18 cellular contexts compared by ENCODE assay signal in genomic region chr10:35992107-35992506, GRCh38.
DNase-seq lines count a peak whose midpoint lies in the region; ATAC-seq and TF ChIP-seq lines count a peak whose summit lies in the region.
"Had no signal": no experiment of that assay in that cellular context is flagged by ENCODE, and none has a peak within 500 bp of the region (broad histone marks: within the 10 kb centered on the region; RNA-seq: fewer than 3 reads in every experiment).

No MANE protein-coding gene starts in this region.

- H4K20me1 ChIP-seq in PC-3 (ENCODE audit: low read length): no peaks in the 10 kb centered on the region
- H4K20me1 ChIP-seq: BLaER1 treated with 17β-estradiol and CSF1 and Interleukin-3, amounts not matched to agents 10 nM and 100 nM had no signal

- ATAC-seq in Right ventricle myocardium inferior (peak; percentile 54), PC-3 (peak; percentile 22; the same call in 1 of the 2 replicates), left ventricle myocardium superior (peak; percentile 95)
- ATAC-seq: GM23338 had no signal

- H3K4me2 ChIP-seq in PC-3 (ENCODE audit: low read length): no peak overlapping the region
- H3K4me2 ChIP-seq: BLaER1 treated with 17β-estradiol and CSF1 and Interleukin-3, amounts not matched to agents 10 nM and 100 nM; GM23338 had no signal

- BruUV-seq in PC-3 (replicated peaks; lab: Mats Ljungman, UMichigan): no TSS peak

- no peak overlapping the region for H3K27ac ChIP-seq in PC-3 (ENCODE audit: low read length)
- H3K27ac ChIP-seq: 22Rv1; BLaER1 treated with 17β-estradiol and CSF1 and Interleukin-3, amounts not matched to agents 10 nM and 100 nM had no signal

- H2AFZ ChIP-seq in PC-3 (ENCODE audit: low read length): no peak overlapping the region
- H2AFZ ChIP-seq: GM23338 had no signal

- H3K9ac ChIP-seq in PC-3 (ENCODE audit: low read length): no peak overlapping the region
- H3K9ac ChIP-seq: BLaER1 treated with 17β-estradiol and CSF1 and Interleukin-3, amounts not matched to agents 10 nM and 100 nM had no signal

- CTCF ChIA-PET in PC-3 (lab: Charles Lee): no interaction called here

- no peak overlapping the region for H3K4me3 ChIP-seq in PC-3 (ENCODE audit: low read length)
- H3K4me3 ChIP-seq: BLaER1 treated with 17β-estradiol and CSF1 and Interleukin-3, amounts not matched to agents 10 nM and 100 nM; GM23338; HAP-1 had no signal

- intact Hi-C loops in Right ventricle myocardium inferior (cut with DNase I) (loop anchor here (5.0 kb wide), 1 partner anchor 350 kb away; the partner anchor contains the start of gene FZD8), cardiac septum (cut with DNase I) (no loop called here), PC-3 (cut with micrococcal nuclease) (no loop called here), left ventricle myocardium superior (cut with micrococcal nuclease) (no loop called here)

- H3K4me1 ChIP-seq in PC-3 (ENCODE audit: insufficient read depth, low read length): no peaks in the 10 kb centered on the region
- H3K4me1 ChIP-seq: BLaER1 treated with 17β-estradiol and CSF1 and Interleukin-3, amounts not matched to agents 10 nM and 100 nM; Caco-2; HAP-1 had no signal

- POLR2A ChIA-PET in PC-3 (lab: Charles Lee; ENCODE audit: unreplicated experiment): no interaction called here

- H3K27me3 ChIP-seq in PC-3 (ENCODE audit: low read length): no peaks in the 10 kb centered on the region
- H3K27me3 ChIP-seq: BLaER1 treated with 17β-estradiol and CSF1 and Interleukin-3, amounts not matched to agents 10 nM and 100 nM had no signal

- TF ChIP-seq CTCF in PC-3 (conservative IDR thresholded peaks at IDR 0.05; ENCODE audit: low read depth, low read length) (no peak), GM10266 (IDR thresholded peaks at IDR 0.05; ENCODE audit: control insufficient read depth, insufficient read depth, low read depth, missing control alignments) (no peak)

- H3F3A ChIP-seq in PC-3 (ENCODE audit: low read length, unreplicated experiment): no peaks in the 10 kb centered on the region

- DNase-seq in Right ventricle myocardium inferior (ENCODE audit: missing footprints) (no peak), cardiac septum (ENCODE audit: low spot score) (no peak), PC-3 (no peak), left ventricle myocardium superior (no peak), renal cortical epithelial cell (ENCODE audit: low read depth) (peak; percentile 9), GM10266 (ENCODE audit: extremely low spot score) (no peak), activated T-cell treated with anti-CD3 and anti-CD28 coated beads for 4 hours (no peak), NCI-H2081 treated with DMSO at 0.1 percent for 48 hours (lab: John Stamatoyannopoulos, UW) (no peak)
- DNase-seq: Caco-2; CD4-positive, alpha-beta memory T cell; NCI-H1694 treated with DMSO at 0.1 percent for 48 hours; NCI-H446 treated with DMSO at 0.1 percent for 48 hours; NCI-H526 treated with DMSO at 0.1 percent for 48 hours; SHP77 had no signal

- H3K9me3 ChIP-seq in PC-3 (ENCODE audit: low read length): no peaks in the 10 kb centered on the region
- H3K9me3 ChIP-seq: Caco-2, HAP-1 had no signal

- H3K9me2 ChIP-seq in PC-3 (replicated peaks; ENCODE audit: low read length): no peaks in the 10 kb centered on the region

- no peaks in the 10 kb centered on the region for H3K79me2 ChIP-seq in PC-3 (ENCODE audit: low read length)

- no peaks in the 10 kb centered on the region for H3K36me3 ChIP-seq in PC-3 (ENCODE audit: low read depth, low read length)
- H3K36me3 ChIP-seq: BLaER1 treated with 17β-estradiol and CSF1 and Interleukin-3, amounts not matched to agents 10 nM and 100 nM; HAP-1 had no signal

Comparison
In these comparisons a context has a peak if more than half of its experiments do, and no peak if none do; other contexts are left out.
1. ATAC-seq: peak in every context shown above with its lines; median percentile 95 in left ventricle myocardium superior; 54 in Right ventricle myocardium inferior; 22 in PC-3.